ENCODE assay signal across 19 cellular contexts in genomic region chr11:17531818-17532131, GRCh38. TPM values are rescaled to one million over a fixed set of nuclear protein-coding genes. Genes with fewer than 3 reads are reported as not detected.
DNase-seq lines count a peak whose midpoint lies in the region; ATAC-seq and TF ChIP-seq lines count a peak whose summit lies in the region.
"Had no signal": no experiment of that assay in that cellular context is flagged by ENCODE, and none has a peak within 500 bp of the region (broad histone marks: within the 10 kb centered on the region; RNA-seq: fewer than 3 reads in every experiment).

No MANE protein-coding gene starts in this region.

- H3K23ac ChIP-seq in IMR-90 (ENCODE audit: low read depth, low read length) (no peak overlapping the region), neuronal stem cell (ENCODE audit: low read depth, low read length, poor library complexity) (no peak overlapping the region)

- no peaks in the 10 kb centered on the region for H4K20me1 ChIP-seq in IMR-90 (ENCODE audit: insufficient read depth, low read length)

- no peak overlapping the region for H4K91ac ChIP-seq in IMR-90 (ENCODE audit: insufficient read depth, low read depth, low read length)
- H4K91ac ChIP-seq in neuronal stem cell (ENCODE audit: low read depth, low read length, poor library complexity) = no peak overlapping the region

- dilution Hi-C loops in IMR-90 (cut with HindIII; ENCODE audit: low sequenced_read_pairs, unreplicated experiment) = no loop called here

- CTCF ChIA-PET in IMR-90 (lab: Yijun Ruan, JAX) = no interaction called here

- H2BK120ac ChIP-seq in IMR-90 (ENCODE audit: low read depth, low read length) (no peak overlapping the region), neuronal stem cell (ENCODE audit: low read depth, low read length) (no peak overlapping the region)

- POLR2A ChIA-PET in IMR-90 (lab: Charles Lee; ENCODE audit: unreplicated experiment) = no interaction called here

- DNase-seq in Ammon's horn (ENCODE audit: low spot score) = peak; percentile 64
- peak; percentile 64 for DNase-seq in IMR-90
- DNase-seq in caudate nucleus (lab: John Stamatoyannopoulos, UW) = peak in 17 of 61 donors; percentile 14 to 76 (median 25)
- DNase-seq in neuronal stem cell (ENCODE audit: low spot score) = no peak
- no peak for DNase-seq in vagina (ENCODE audit: extremely low spot score in 2 of 2)
- no peak for DNase-seq in superior temporal gyrus (ENCODE audit: extremely low spot score)
- no peak for DNase-seq in OCI-M2 (lab: John Stamatoyannopoulos, UW; ENCODE audit: unreplicated experiment)
- DNase-seq: activated CD4-positive, alpha-beta T cell treated with anti-CD3 and anti-CD28 coated beads, Interleukin-2, amount 10 ng/mL, durations not matched to agents 24 days and 14 days; activated T-cell treated with anti-CD3 and anti-CD28 coated beads, Interleukin-2, amount 50 U/mL, for 24 hours; GDM1; lower lobe of right lung; NCI-H2029 treated with DMSO at 0.1 percent for 48 hours; stimulated activated naive CD8-positive, alpha-beta T cell treated with anti-CD3 and anti-CD28 coated beads, Interleukin-15, amount 100 ng/mL, for 72 hours; T-helper 9 cell had no signal

- BruUV-seq in IMR-90 (replicated peaks; lab: Mats Ljungman, UMichigan) = no TSS peak

- H3K4me3 ChIP-seq in IMR-90 (ENCODE audit: insufficient read depth, low read depth, low read length) (no peak overlapping the region), neuronal stem cell (ENCODE audit: low read length in 2 of 2) (no peak overlapping the region), vagina (no peak overlapping the region)
- H3K4me3 ChIP-seq: lower lobe of right lung had no signal

- H2AK5ac ChIP-seq in IMR-90 (ENCODE audit: low read depth, low read length) (no peak overlapping the region), neuronal stem cell (ENCODE audit: low read depth, low read length) (no peak overlapping the region)

- in situ Hi-C loops in IMR-90 (cut with MboI; ENCODE audit: low sequenced_read_pairs) = no loop called here

- H3K36me3 ChIP-seq in IMR-90 (ENCODE audit: control insufficient read depth, insufficient read depth, low read length) (no peaks in the 10 kb centered on the region), neuronal stem cell (replicated peaks in 1 of 2; ENCODE audit: control insufficient read depth in 2 of 2, insufficient read depth in 2 of 2, low read length in 2 of 2) (no peaks in the 10 kb centered on the region), vagina (no peaks in the 10 kb centered on the region)
- H3K36me3 ChIP-seq: lower lobe of right lung had no signal

- TF ChIP-seq RAD21 in IMR-90 (IDR thresholded peaks at IDR 0.05; ENCODE audit: low read length) = no peak

- TF ChIP-seq POLR2A in IMR-90 (IDR thresholded peaks at IDR 0.05; ENCODE audit: low read depth, low read length) = no peak
- no peak for TF ChIP-seq POLR2A in vagina (IDR thresholded peaks at IDR 0.05)

- H4K8ac ChIP-seq in IMR-90 (ENCODE audit: low read depth in 2 of 2, low read length in 2 of 2) (no peak overlapping the region), neuronal stem cell (ENCODE audit: low read depth, low read length) (no peak overlapping the region)

- TF ChIP-seq CTCF in IMR-90 (conservative IDR thresholded peaks at IDR 0.05; ENCODE audit: low read depth, low read length) (no peak), vagina (IDR thresholded peaks at IDR 0.05) (no peak)

- peak overlapping the region; percentile 68 for H2BK12ac ChIP-seq in neuronal stem cell (ENCODE audit: low read length)

- no peak overlapping the region for H3K56ac ChIP-seq in IMR-90 (ENCODE audit: extremely low read depth, insufficient read depth, low read length)

- H2BK5ac ChIP-seq in IMR-90 (ENCODE audit: low read depth, low read length, poor library complexity, severe bottlenecking) (no peak overlapping the region), neuronal stem cell (ENCODE audit: low read length) (no peak overlapping the region)

- H3K27ac ChIP-seq in IMR-90 (ENCODE audit: insufficient read depth, low read length) (no peak overlapping the region), caudate nucleus (ENCODE audit: low read depth, low read length) (peak overlapping the region; percentile 67), neuronal stem cell (replicated peaks; ENCODE audit: low read length) (no peak overlapping the region), vagina (no peak overlapping the region)
- H3K27ac ChIP-seq: C4-2B, lower lobe of right lung had no signal

- H2AFZ ChIP-seq in IMR-90 (replicated peaks; ENCODE audit: low read length, poor library complexity) (no peak overlapping the region), neuronal stem cell (ENCODE audit: low read length) (no peak overlapping the region)

- intact Hi-C loops in IMR-90 (cut with micrococcal nuclease) (no loop called here), vagina (cut with DNase I) (no loop called here)

- no peak overlapping the region for H3K4me2 ChIP-seq in IMR-90 (ENCODE audit: low read depth, low read length)
- no peak overlapping the region for H3K4me2 ChIP-seq in neuronal stem cell (ENCODE audit: insufficient read depth, low read length, poor library complexity, severe bottlenecking)

- H3K18ac ChIP-seq in IMR-90 (ENCODE audit: low read depth, low read length) (no peak overlapping the region), neuronal stem cell (ENCODE audit: low read length) (no peak overlapping the region)

- no peaks in the 10 kb centered on the region for H3K9me3 ChIP-seq in IMR-90 (ENCODE audit: control insufficient read depth, insufficient read depth, low read length)
- H3K9me3 ChIP-seq in neuronal stem cell (replicated peaks in 1 of 2; ENCODE audit: control insufficient read depth in 2 of 2, insufficient read depth in 1 of 2, low read depth in 1 of 2, low read length in 2 of 2) = no peaks in the 10 kb centered on the region
- H3K9me3 ChIP-seq in vagina = no peaks in the 10 kb centered on the region
- H3K9me3 ChIP-seq: lower lobe of right lung had no signal

- H2BK20ac ChIP-seq in IMR-90 (ENCODE audit: low read depth, low read length) = no peak overlapping the region

- H3K79me1 ChIP-seq in IMR-90 (ENCODE audit: low read depth in 1 of 2, low read length in 2 of 2) = no peaks in the 10 kb centered on the region
- H3K79me1 ChIP-seq in neuronal stem cell (ENCODE audit: low read depth, low read length) = no peaks in the 10 kb centered on the region

- H2BK15ac ChIP-seq in IMR-90 (ENCODE audit: low read depth, low read length) (no peak overlapping the region), neuronal stem cell (ENCODE audit: low read length) (no peak overlapping the region)

- H3K27me3 ChIP-seq in IMR-90 (ENCODE audit: control insufficient read depth, insufficient read depth, low read length) = peaks cover 13% of the 10 kb centered on the region; the same call in 1 of the 2 replicates
- peaks cover 0 to 44% (median 0%) of the 10 kb centered on the region in 3 experiments for H3K27me3 ChIP-seq in neuronal stem cell (ENCODE audit: control insufficient read depth in 3 of 3, insufficient read depth in 3 of 3, low read depth in 1 of 3, low read length in 3 of 3)
- no peaks in the 10 kb centered on the region for H3K27me3 ChIP-seq in vagina

- peak overlapping the region; percentile 24 for H2AK9ac ChIP-seq in IMR-90 (replicated peaks; ENCODE audit: low read depth, low read length, poor library complexity)

- no peak overlapping the region for H3K14ac ChIP-seq in IMR-90 (replicated peaks; ENCODE audit: low read depth, low read length)
- no peak overlapping the region for H3K14ac ChIP-seq in neuronal stem cell (ENCODE audit: low read length)

- WGBS in IMR-90 (ENCODE audit: extremely low coverage in 2 of 2, insufficient read length in 1 of 2), 2 experiments = 9% methylated on average over 2 of the region's 3 CpGs; no CpG with 5 or more reads in 1 of the 2 experiments
- WGBS in neuronal stem cell (ENCODE audit: extremely low coverage in 2 of 2, insufficient read length in 2 of 2, insufficient replicate concordance in 1 of 2), 2 donors = no CpG with 5 or more reads among the region's 3 CpGs

- no peaks in the 10 kb centered on the region for H3K9me1 ChIP-seq in IMR-90 (ENCODE audit: insufficient read depth, low read length)

- no peak overlapping the region for H4K5ac ChIP-seq in IMR-90 (ENCODE audit: low read depth, low read length)

- ATAC-seq in IMR-90 (ENCODE audit: low read depth) = peak; percentile 24
- ATAC-seq in HG02610 (IDR thresholded peaks at IDR 0.05; ENCODE audit: unreplicated experiment) = no peak
- ATAC-seq: lower lobe of right lung; stimulated activated naive CD8-positive, alpha-beta T cell treated with anti-CD3 and anti-CD28 coated beads, Interleukin-15, amount 100 ng/mL, for 72 hours had no signal

- H3K4ac ChIP-seq in IMR-90 (ENCODE audit: low read depth, low read length) (no peak overlapping the region), neuronal stem cell (ENCODE audit: low read length) (no peak overlapping the region)

- H3K4me1 ChIP-seq in IMR-90 (ENCODE audit: control insufficient read depth, insufficient read depth, low read length) = no peaks in the 10 kb centered on the region
- peaks cover 0 to 13% of the 10 kb centered on the region in 2 donors for H3K4me1 ChIP-seq in neuronal stem cell (ENCODE audit: control insufficient read depth in 2 of 2, insufficient read depth in 1 of 2, low read depth in 1 of 2, low read length in 2 of 2)
- H3K4me1 ChIP-seq in vagina = no peaks in the 10 kb centered on the region
- H3K4me1 ChIP-seq: lower lobe of right lung had no signal

- no peak overlapping the region for H3K9ac ChIP-seq in IMR-90 (ENCODE audit: low read depth, low read length)
- H3K9ac ChIP-seq in neuronal stem cell (ENCODE audit: low read depth, low read length, poor library complexity) = no peak overlapping the region

TF ChIP-seq in IMR-90, 13 proteins besides CTCF, POLR2A, EP300 and RAD21 (continues in another document):
- TF ChIP-seq RCOR1 (IDR thresholded peaks at IDR 0.05; ENCODE audit: insufficient replicate concordance, low read length) (no peak), FOS (IDR thresholded peaks at IDR 0.05; ENCODE audit: low read depth, low read length) (no peak)

RNA-seq across cellular contexts. Expression of gene USH1C, which starts 12.4 kb away (rescaled TPM):
- total RNA-seq in IMR-90 (2012; rRNA removed) (not detected in 2 replicates), vagina (not detected)
- not detected in 2 replicates for polyA plus RNA-seq in IMR-90 (2012; rRNA removed)
- polyA plus RNA-seq in IMR-90 (2012; cell fraction: cytosol; rRNA removed) = not detected in 2 replicates
- not detected in 2 replicates for polyA plus RNA-seq in IMR-90 (2012; cell fraction: nucleus; rRNA removed; ENCODE audit: low replicate concordance)
- polyA plus RNA-seq in neuronal stem cell (2013, experiment 1 of 2) = 0.57 TPM
- polyA plus RNA-seq in neuronal stem cell (2013, experiment 2 of 2) = 0.66 TPM
- total RNA-seq: activated CD4-positive, alpha-beta T cell treated with anti-CD3 and anti-CD28 coated beads, Interleukin-2, amount 10 ng/mL, durations not matched to agents 24 days and 14 days; dermis microvascular lymphatic vessel endothelial cell; neural crest cell; skeletal muscle tissue had no signal

RNA-seq across cellular contexts. Expression of gene OTOG, which starts 15.3 kb away (rescaled TPM):
- total RNA-seq in IMR-90 (2012; rRNA removed) (not detected in 2 replicates), vagina (not detected)
- not detected in 2 replicates for polyA plus RNA-seq in IMR-90 (2012; rRNA removed)
- not detected in 2 replicates for polyA plus RNA-seq in IMR-90 (2012; cell fraction: cytosol; rRNA removed)
- polyA plus RNA-seq in IMR-90 (2012; cell fraction: nucleus; rRNA removed; ENCODE audit: low replicate concordance) = not detected in 2 replicates
- 0.35 TPM for polyA plus RNA-seq in neuronal stem cell (2013, experiment 1 of 2)
- 0.37 TPM for polyA plus RNA-seq in neuronal stem cell (2013, experiment 2 of 2)
- total RNA-seq: activated CD4-positive, alpha-beta T cell treated with anti-CD3 and anti-CD28 coated beads, Interleukin-2, amount 10 ng/mL, durations not matched to agents 24 days and 14 days; dermis microvascular lymphatic vessel endothelial cell; lower lobe of right lung; neural crest cell had no signal

RNA-seq across cellular contexts. Expression of gene ABCC8, which starts 55.1 kb away (rescaled TPM):
- total RNA-seq in IMR-90 (2012; rRNA removed) = not detected in 2 replicates
- not detected in 2 replicates for polyA plus RNA-seq in IMR-90 (2012; rRNA removed)
- not detected in 2 replicates for polyA plus RNA-seq in IMR-90 (2012; cell fraction: cytosol; rRNA removed)
- polyA plus RNA-seq in IMR-90 (2012; cell fraction: nucleus; rRNA removed; ENCODE audit: low replicate concordance) = not detected in 2 replicates
- 0.85 TPM for polyA plus RNA-seq in neuronal stem cell (2013, experiment 1 of 2)
- 0.51 TPM for polyA plus RNA-seq in neuronal stem cell (2013, experiment 2 of 2)
- 13.0 TPM for total RNA-seq in vagina
- total RNA-seq: activated CD4-positive, alpha-beta T cell treated with anti-CD3 and anti-CD28 coated beads, Interleukin-2, amount 10 ng/mL, durations not matched to agents 24 days and 14 days; dermis microvascular lymphatic vessel endothelial cell had no signal

Comparison
In these comparisons a context has a peak if more than half of its experiments do, and no peak if none do; other contexts are left out.
1. DNase-seq: peak in Ammon's horn (single experiment) and IMR-90 (single experiment); none in neuronal stem cell (single experiment), vagina (0 of 2), superior temporal gyrus (single experiment) and OCI-M2 (single experiment).
2. RNA of gene ABCC8, which starts 55.1 kb away (total RNA-seq): 13.0 TPM in vagina (single experiment); not detected in IMR-90; every median in the first group is over 10 times any median in the second.